18 cellular contexts compared by ENCODE assay signal in the genomic region with DNA sequence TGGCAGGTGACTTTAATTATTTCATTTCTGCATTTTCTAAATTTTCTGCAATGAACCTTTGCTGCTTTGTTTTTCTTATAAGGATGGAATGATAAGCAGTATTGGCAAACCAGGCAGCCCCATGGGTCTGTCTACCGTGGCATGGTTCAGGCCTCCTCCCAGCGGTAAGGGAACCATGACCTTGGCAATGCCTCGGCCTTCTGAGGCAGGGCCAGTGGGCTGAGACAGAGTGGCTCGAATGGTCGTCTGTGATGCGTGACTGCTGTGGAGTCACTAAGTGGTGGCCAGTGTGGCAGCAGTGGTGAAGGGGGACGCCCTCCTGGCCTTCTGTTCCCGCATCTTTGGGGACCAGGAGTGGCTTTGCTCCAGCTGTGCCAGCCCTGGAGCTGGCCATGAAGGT. TPM values are rescaled to one million over a fixed set of nuclear protein-coding genes. Genes with fewer than 3 reads are reported as not detected.
DNase-seq lines count a peak whose midpoint lies in the region; ATAC-seq and TF ChIP-seq lines count a peak whose summit lies in the region.
"Had no signal": no experiment of that assay in that cellular context is flagged by ENCODE, and none has a peak within 500 bp of the region (broad histone marks: within the 10 kb centered on the region; RNA-seq: fewer than 3 reads in every experiment).

No MANE protein-coding gene starts in this region.

- H3K4me2 ChIP-seq in Karpas-422 (ENCODE audit: low read depth, low read length, poor library complexity, severe bottlenecking) (peak overlapping the region; percentile 21), osteoblast (ENCODE audit: insufficient read depth, low read length) (no peak overlapping the region)
- H3K4me2 ChIP-seq: BLaER1 had no signal

- H3K9me3 ChIP-seq in Karpas-422 (ENCODE audit: low read length) (no peaks in the 10 kb centered on the region), osteoblast (ENCODE audit: low read depth, low read length) (no peaks in the 10 kb centered on the region), aorta (ENCODE audit: control insufficient read depth, low read length) (no peaks in the 10 kb centered on the region)
- H3K9me3 ChIP-seq: Caco-2 had no signal

- no peaks in the 10 kb centered on the region for H3K79me2 ChIP-seq in Karpas-422 (ENCODE audit: low read length)
- H3K79me2 ChIP-seq in osteoblast (ENCODE audit: insufficient read depth, low read length) = no peaks in the 10 kb centered on the region

- no peak overlapping the region for H3K27ac ChIP-seq in Karpas-422 (ENCODE audit: low read length)
- H3K27ac ChIP-seq in osteoblast (ENCODE audit: low read depth, low read length) = no peak overlapping the region
- no peak overlapping the region for H3K27ac ChIP-seq in aorta (ENCODE audit: low read depth in 1 of 2, low read length in 2 of 2)
- H3K27ac ChIP-seq: 22Rv1, BLaER1, C4-2B, GM23248 had no signal

- H3K27me3 ChIP-seq in Karpas-422 (ENCODE audit: low read length) = no peaks in the 10 kb centered on the region
- peaks cover 3% of the 10 kb centered on the region for H3K27me3 ChIP-seq in osteoblast (ENCODE audit: insufficient read depth, low read length)
- H3K27me3 ChIP-seq in aorta (ENCODE audit: control insufficient read depth in 1 of 2, insufficient read depth in 2 of 2, low read length in 1 of 2) = no peaks in the 10 kb centered on the region
- H3K27me3 ChIP-seq: BLaER1 had no signal

- H3K4me1 ChIP-seq in Karpas-422 (ENCODE audit: low read length) (peaks cover 10% of the 10 kb centered on the region), osteoblast (ENCODE audit: insufficient read depth, low read length) (no peaks in the 10 kb centered on the region), aorta (ENCODE audit: control insufficient read depth in 1 of 2, insufficient read depth in 2 of 2, low read length in 2 of 2) (no peaks in the 10 kb centered on the region)
- H3K4me1 ChIP-seq: Caco-2 had no signal

- H4K20me1 ChIP-seq in Karpas-422 (ENCODE audit: insufficient read depth, low read depth, low read length) = no peaks in the 10 kb centered on the region
- no peaks in the 10 kb centered on the region for H4K20me1 ChIP-seq in osteoblast (ENCODE audit: insufficient read depth, low read length)
- H4K20me1 ChIP-seq: BLaER1 had no signal

- H2AFZ ChIP-seq in Karpas-422 (ENCODE audit: low read length) (no peak overlapping the region), osteoblast (ENCODE audit: low read length) (no peak overlapping the region)
- H2AFZ ChIP-seq: GM23248 had no signal

- intact Hi-C loops in Right ventricle myocardium inferior (cut with DNase I) = no loop called here
- intact Hi-C loops in left cardiac atrium (cut with DNase I) = no loop called here
- intact Hi-C loops in aorta (cut with DNase I) = no loop called here

- H3K9me2 ChIP-seq in Karpas-422 (replicated peaks; ENCODE audit: insufficient read depth, low read length) = no peaks in the 10 kb centered on the region

- H3K9ac ChIP-seq in Karpas-422 (ENCODE audit: low read length) = no peak overlapping the region
- H3K9ac ChIP-seq: BLaER1, GM23248 had no signal

- no peaks in the 10 kb centered on the region for H3K36me3 ChIP-seq in Karpas-422 (ENCODE audit: insufficient read depth, low read length)
- no peaks in the 10 kb centered on the region for H3K36me3 ChIP-seq in osteoblast (ENCODE audit: insufficient read depth, low read length)
- H3K36me3 ChIP-seq in aorta (ENCODE audit: control insufficient read depth in 1 of 2, insufficient read depth in 2 of 2, low read length in 1 of 2) = no peaks in the 10 kb centered on the region
- H3K36me3 ChIP-seq: BLaER1 had no signal

- TF ChIP-seq CTCF in osteoblast (IDR thresholded peaks at IDR 0.05; ENCODE audit: extremely low read depth, low read depth, low read length) = no peak

- H3K4me3 ChIP-seq in Karpas-422 (ENCODE audit: low read length) (no peak overlapping the region), osteoblast (ENCODE audit: insufficient read depth, low read length) (no peak overlapping the region), aorta (ENCODE audit: low read length in 2 of 2) (no peak overlapping the region)
- H3K4me3 ChIP-seq: BLaER1, GM23248 had no signal

- DNase-seq in Right ventricle myocardium inferior (ENCODE audit: missing footprints) = peak; percentile 13
- DNase-seq in left cardiac atrium = no peak
- DNase-seq in Karpas-422 = no peak
- DNase-seq in osteoblast (ENCODE audit: insufficient read length, low spot score, missing footprints) = peak; percentile 44
- peak; percentile 21 to 62 for DNase-seq in aorta
- DNase-seq in hepatic stellate cell (ENCODE audit: low spot score) = no peak
- no peak for DNase-seq in activated CD4-positive, CD25-positive, alpha-beta regulatory T cell (lab: John Stamatoyannopoulos, UW)
- DNase-seq: Caco-2; CD4-positive, CD25-positive, alpha-beta regulatory T cell; CD8-positive, alpha-beta T cell; DMS153; DND-41; GM23248; H7; HCEC 1CT had no signal

- ATAC-seq in Right ventricle myocardium inferior = no peak
- no peak for ATAC-seq in left cardiac atrium
- no peak for ATAC-seq in aorta (ENCODE audit: low FRiP score)
- ATAC-seq: CD8-positive, alpha-beta T cell had no signal

- WGBS in aorta, 2 donors = 96 to 99% methylated on average over 8 of the region's 8 CpGs

RNA-seq across cellular contexts. Expression of a gene that starts 43.6 kb away (rescaled TPM):
- total RNA-seq in Right ventricle myocardium inferior (61.5 TPM), left cardiac atrium (10 to 100 TPM; 35.6 to 46.1 TPM), osteoblast (10.3 and 21.0 TPM in 2 replicates), aorta (10 to 100 TPM; 16.1 to 22.0 TPM)
- 19.4 and 37.4 TPM in 2 replicates for total RNA-seq in Karpas-422 (2014; rRNA removed; shearing (Covaris generic); ENCODE audit: low replicate concordance)
- 10 to 100 TPM; 11.1 to 21.2 TPM for polyA plus RNA-seq in aorta

Comparison
In these comparisons a context has a peak if more than half of its experiments do, and no peak if none do; other contexts are left out.
1. DNase-seq: peak in Right ventricle myocardium inferior (single experiment), osteoblast (single experiment) and aorta (2 of 2); none in left cardiac atrium (single experiment), Karpas-422 (single experiment), hepatic stellate cell (single experiment) and activated CD4-positive, CD25-positive, alpha-beta regulatory T cell (0 of 4).